Comparison of ENCODE assay signal across 8 cellular contexts in the genomic region with DNA sequence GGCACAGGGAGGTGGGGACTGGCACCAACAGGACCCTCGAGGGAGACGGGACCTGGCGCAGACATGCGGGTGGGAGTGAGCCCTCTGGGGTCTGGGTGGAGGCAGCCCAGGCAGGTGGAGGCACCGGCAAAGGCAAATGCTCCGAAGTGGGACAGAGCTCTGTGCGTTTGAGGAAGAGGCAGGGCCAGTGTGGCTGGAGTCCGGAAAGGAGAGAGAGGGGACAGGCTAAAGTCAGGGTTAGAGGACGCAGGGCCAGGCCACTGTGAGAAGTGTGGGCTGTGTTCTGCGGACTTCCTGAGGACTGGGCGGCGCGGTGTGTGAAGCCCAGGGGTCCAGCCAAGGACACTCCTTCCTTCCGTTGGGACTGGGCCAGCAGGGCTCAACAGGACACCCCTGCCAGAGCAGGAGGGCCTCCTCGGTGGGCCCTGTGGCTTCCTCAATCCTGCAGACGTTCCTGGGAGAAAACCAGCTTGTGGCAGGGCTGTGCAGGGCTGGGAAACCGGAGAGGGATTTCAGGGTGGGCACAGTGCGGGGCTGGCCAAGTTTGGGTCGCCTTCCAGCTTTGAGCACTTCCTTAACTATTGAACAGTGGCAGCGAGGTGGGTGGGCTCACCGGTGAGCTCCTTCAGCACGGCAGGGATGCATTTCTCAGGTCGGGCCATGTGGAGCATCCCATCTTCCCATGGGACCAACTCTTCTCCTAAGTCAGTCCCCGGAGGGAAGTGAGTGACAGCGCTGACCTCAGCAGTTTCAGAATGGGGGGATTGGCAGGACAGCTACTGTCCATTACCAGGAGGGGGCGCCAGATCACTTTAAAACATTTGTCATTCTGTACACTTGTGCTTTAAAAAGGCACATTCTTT. TPM values are rescaled to one million over a fixed set of nuclear protein-coding genes. Genes with fewer than 3 reads are reported as not detected.
DNase-seq lines count a peak whose midpoint lies in the region; ATAC-seq and TF ChIP-seq lines count a peak whose summit lies in the region.

No MANE protein-coding gene starts in this region.

- H3K4me3 ChIP-seq in HCT116 (replicated peaks in 1 of 2; ENCODE audit: low read depth in 1 of 2, low read length in 2 of 2): no peak overlapping the region
- H3K4me3 ChIP-seq in epithelial cell of proximal tubule (ENCODE audit: low read depth, low read length): no peak overlapping the region
- no peak overlapping the region for H3K4me3 ChIP-seq in neural cell (ENCODE audit: low read length)
- no peak overlapping the region for H3K4me3 ChIP-seq in tibial nerve

- no peaks in the 10 kb centered on the region for H4K20me1 ChIP-seq in HCT116 (ENCODE audit: insufficient read depth)
- no peaks in the 10 kb centered on the region for H4K20me1 ChIP-seq in neural cell (ENCODE audit: insufficient read depth)

- TF ChIP-seq CTCF in HCT116 (IDR thresholded peaks at IDR 0.05 in 2 of 3, conservative IDR thresholded peaks at IDR 0.05 in 1 of 3; ENCODE audit: borderline replicate concordance in 1 of 3, insufficient read depth in 1 of 3, low read depth in 2 of 3, low read length in 2 of 3) (peak; percentile 48 to 96 (median 85); a peak in 5 of 6 replicates), epithelial cell of proximal tubule (conservative IDR thresholded peaks at IDR 0.05; ENCODE audit: low read depth, low read length) (peak; percentile 79), neural cell (IDR thresholded peaks at IDR 0.05; ENCODE audit: poor library complexity, severe bottlenecking) (peak; percentile 84), tibial nerve (IDR thresholded peaks at IDR 0.05) (peak; percentile 67 to 80 (median 71))

- H3K27me3 ChIP-seq in HCT116 (ENCODE audit: insufficient read depth, low read length) (no peaks in the 10 kb centered on the region), neural cell (ENCODE audit: insufficient read depth, low read depth, low read length) (no peaks in the 10 kb centered on the region), tibial nerve (peaks cover 0 to 21% of the 10 kb centered on the region in 2 donors)

- intact Hi-C loops in HCT116 (cut with micrococcal nuclease): loop anchor here (10.0 kb wide), 1 partner anchor 614 kb away; no protein-coding TSS in a partner anchor

- H3F3A ChIP-seq in neural cell (ENCODE audit: insufficient read depth, low read length, poor library complexity, severe bottlenecking): no peaks in the 10 kb centered on the region

- peak; percentile 71 for DNase-seq in CD1c-positive myeloid dendritic cell (ENCODE audit: extremely low spot score)
- peak; percentile 41 for DNase-seq in HCT116 (ENCODE audit: low read depth, low spot score)
- DNase-seq in NOMO-1 treated with DMSO at 0.1 percent for 48 hours (lab: John Stamatoyannopoulos, UW; ENCODE audit: unreplicated experiment): peak; percentile 73
- DNase-seq in activated CD8-positive, alpha-beta memory T cell treated with anti-CD3 and anti-CD28 coated beads, Interleukin-2, amount 50 U/mL, for 1 hour (ENCODE audit: extremely low read depth): peak; percentile 55
- no peak for DNase-seq in epithelial cell of proximal tubule (ENCODE audit: low read depth)
- peak in 1 of 2 donors; percentile 49 for DNase-seq in tibial nerve (ENCODE audit: low spot score in 2 of 2)

- TF ChIP-seq RAD21 in HCT116 (IDR thresholded peaks at IDR 0.05; ENCODE audit: low read depth) (peak; percentile 75), neural cell (conservative IDR thresholded peaks at IDR 0.05) (peak; percentile 79)

- H3K4me2 ChIP-seq in HCT116 (ENCODE audit: low read length) (no peak overlapping the region), neural cell (ENCODE audit: low read length) (no peak overlapping the region)

- peak; percentile 76 for ATAC-seq in HCT116
- ATAC-seq in GM19035 (IDR thresholded peaks at IDR 0.05; ENCODE audit: unreplicated experiment): no peak

- H3K4me1 ChIP-seq in HCT116 (ENCODE audit: control insufficient read depth in 1 of 2, insufficient read depth in 2 of 2, low read length in 2 of 2) (peaks cover 0 to 14% of the 10 kb centered on the region in 2 experiments; a peak in 2 of 4 replicates), tibial nerve (peaks cover 0 to 20% (median 0%) of the 10 kb centered on the region in 4 donors)

- H3K9me2 ChIP-seq in HCT116 (ENCODE audit: insufficient read depth) (no peaks in the 10 kb centered on the region), neural cell (ENCODE audit: insufficient read depth, low read length) (no peaks in the 10 kb centered on the region)

- WGBS in tibial nerve, 2 donors: 48 to 55% methylated on average over 22 to 25 of the region's 26 CpGs

- no peaks in the 10 kb centered on the region for H3K9me3 ChIP-seq in HCT116 (ENCODE audit: control insufficient read depth in 1 of 2, insufficient read depth in 1 of 2, low read depth in 1 of 2, low read length in 2 of 2)
- no peaks in the 10 kb centered on the region for H3K9me3 ChIP-seq in neural cell (ENCODE audit: low read length)
- no peaks in the 10 kb centered on the region for H3K9me3 ChIP-seq in tibial nerve

- RAD21 ChIA-PET in HCT116 (lab: Charles Lee; ENCODE audit: low non-redundant PET in 1 of 2, low total read pairs in 2 of 2, uncharacterized antibody in 2 of 2, unreplicated experiment in 2 of 2): no interaction called here

- TF ChIP-seq EP300 in neural cell (conservative IDR thresholded peaks at IDR 0.05; ENCODE audit: poor library complexity, severe bottlenecking): no peak
- no peak for TF ChIP-seq EP300 in tibial nerve (IDR thresholded peaks at IDR 0.05)

- BruUV-seq in HCT116 (replicated peaks; lab: Mats Ljungman, UMichigan): no TSS peak

- no peak overlapping the region for H3K9ac ChIP-seq in HCT116 (ENCODE audit: low read length)
- H3K9ac ChIP-seq in neural cell (ENCODE audit: low read length): no peak overlapping the region

- H3K36me3 ChIP-seq in HCT116 (ENCODE audit: control insufficient read depth in 1 of 2, insufficient read depth in 2 of 2, low read length in 2 of 2) (no peaks in the 10 kb centered on the region), neural cell (ENCODE audit: insufficient read depth, low read length) (no peaks in the 10 kb centered on the region), tibial nerve (no peaks in the 10 kb centered on the region)

- H3K27ac ChIP-seq in HCT116 (ENCODE audit: low read depth, low read length) (no peak overlapping the region), neural cell (ENCODE audit: low read length) (no peak overlapping the region), tibial nerve (peak overlapping the region in 2 of 4 donors; percentile 66 to 77)

- H2AFZ ChIP-seq in HCT116 (ENCODE audit: low read depth, low read length, poor library complexity, severe bottlenecking): no peak overlapping the region
- H2AFZ ChIP-seq in neural cell (ENCODE audit: low read depth, low read length): no peak overlapping the region

- TF ChIP-seq POLR2A in HCT116 (IDR thresholded peaks at IDR 0.05; ENCODE audit: borderline replicate concordance, extremely low read depth, insufficient read depth, insufficient read length) (no peak), tibial nerve (IDR thresholded peaks at IDR 0.05) (no peak)

- CTCF ChIA-PET in HCT116 (lab: Charles Lee): interaction anchor here (0.7 to 3.7 kb wide), 17 partner anchors 9 to 643 kb away, joined by 4 to 38 read pairs (median 5); partner anchors contain the start of genes ADNP, BCAS4, DPM1 and MOCS3

- H3K79me2 ChIP-seq in HCT116 (ENCODE audit: insufficient read depth, low read length) (no peaks in the 10 kb centered on the region), neural cell (replicated peaks; ENCODE audit: insufficient read depth, low read length) (no peaks in the 10 kb centered on the region)

- POLR2A ChIA-PET in HCT116 (lab: Charles Lee): no interaction called here

TF ChIP-seq in HCT116, 20 proteins besides CTCF, POLR2A, EP300 and RAD21 (continues in another document):
- TF ChIP-seq EGR1 (IDR thresholded peaks at IDR 0.05; ENCODE audit: low read depth) (no peak), ATF3 (IDR thresholded peaks at IDR 0.05) (no peak), EZH2phosphoT487 (IDR thresholded peaks at IDR 0.05; ENCODE audit: borderline replicate concordance) (no peak), YY1 (IDR thresholded peaks at IDR 0.05; ENCODE audit: extremely low read depth, insufficient replicate concordance, low read depth, low read length) (no peak)

TF ChIP-seq in neural cell, 6 proteins besides CTCF, POLR2A, EP300 and RAD21 (continues in another document):
- no peak for TF ChIP-seq MXI1 (conservative IDR thresholded peaks at IDR 0.05; ENCODE audit: poor library complexity, severe bottlenecking)
- TF ChIP-seq SMC3 (conservative IDR thresholded peaks at IDR 0.05; ENCODE audit: poor library complexity): peak; percentile 80
- no peak for TF ChIP-seq POLR2AphosphoS5 (IDR thresholded peaks at IDR 0.05)
- TF ChIP-seq EZH2 (IDR thresholded peaks at IDR 0.05; ENCODE audit: borderline replicate concordance, insufficient read depth, low read length, poor library complexity, severe bottlenecking): no peak
- no peak for TF ChIP-seq TAF1 (IDR thresholded peaks at IDR 0.05; ENCODE audit: low read depth)

RNA-seq across cellular contexts. Expression of gene MOCS3, which starts 22.5 kb away (rescaled TPM):
- total RNA-seq in HCT116 (2021; ENCODE audit: unreplicated experiment): 6.4 TPM
- polyA plus RNA-seq in HCT116 (2012): 2.9 and 3.4 TPM in 2 replicates
- total RNA-seq in epithelial cell of proximal tubule: 5.3 and 6.4 TPM in 2 replicates
- 5.5 and 5.6 TPM in 2 replicates for polyA plus RNA-seq in neural cell
- polyA minus RNA-seq in neural cell: 12.4 and 14.1 TPM in 2 replicates
- 1 to 10 TPM; 4.2 to 5.7 (median 5.6) TPM for total RNA-seq in tibial nerve

RNA-seq across cellular contexts. Expression of gene DPM1, which starts 22.8 kb away (rescaled TPM):
- total RNA-seq in HCT116 (2021; ENCODE audit: unreplicated experiment): 65.5 TPM
- 34.6 and 52.8 TPM in 2 replicates for polyA plus RNA-seq in HCT116 (2012)
- 72.8 and 74.3 TPM in 2 replicates for total RNA-seq in epithelial cell of proximal tubule
- 95.5 and 137 TPM in 2 replicates for polyA plus RNA-seq in neural cell
- polyA minus RNA-seq in neural cell: 52.6 and 57.3 TPM in 2 replicates
- 10 to 100 TPM; 29.4 to 54.2 (median 42.7) TPM for total RNA-seq in tibial nerve

RNA-seq across cellular contexts. Expression of gene KCNG1, which starts 41.8 kb away (rescaled TPM):
- total RNA-seq in HCT116 (2021; ENCODE audit: unreplicated experiment): 54.6 TPM
- polyA plus RNA-seq in HCT116 (2012): 80.8 and 83.2 TPM in 2 replicates
- total RNA-seq in epithelial cell of proximal tubule: 5.2 and 10.5 TPM in 2 replicates
- 1.7 and 2.1 TPM in 2 replicates for polyA plus RNA-seq in neural cell
- 2.2 and 2.4 TPM in 2 replicates for polyA minus RNA-seq in neural cell
- total RNA-seq in tibial nerve: 1 to 10 TPM in 2 of 4 donors, under 1 TPM in 2; 0.39 to 7.0 (median 0.91) TPM

RNA-seq across cellular contexts. Expression of gene ADNP, which starts 49.8 kb away (rescaled TPM):
- total RNA-seq in HCT116 (2021; ENCODE audit: unreplicated experiment) (85.9 TPM), epithelial cell of proximal tubule (17.1 and 19.0 TPM in 2 replicates), tibial nerve (10 to 100 TPM; 40.2 to 57.9 (median 47.4) TPM)
- polyA plus RNA-seq in HCT116 (2012): 34.3 and 46.9 TPM in 2 replicates
- 78.5 and 81.4 TPM in 2 replicates for polyA plus RNA-seq in neural cell
- 118 and 167 TPM in 2 replicates for polyA minus RNA-seq in neural cell
